Comparison of ENCODE assay signal across 13 cellular contexts in genomic region chr1:58585166-58585565, GRCh38. TPM values are rescaled to one million over a fixed set of nuclear protein-coding genes. Genes with fewer than 3 reads are reported as not detected.
DNase-seq lines count a peak whose midpoint lies in the region; ATAC-seq and TF ChIP-seq lines count a peak whose summit lies in the region.
"Had no signal": no experiment of that assay in that cellular context is flagged by ENCODE, and none has a peak within 500 bp of the region (broad histone marks: within the 10 kb centered on the region; RNA-seq: fewer than 3 reads in every experiment).

No MANE protein-coding gene starts in this region.

- peak; percentile 4 for ATAC-seq in upper lobe of right lung
- ATAC-seq in GM18858 (IDR thresholded peaks at IDR 0.05; ENCODE audit: unreplicated experiment) = no peak
- ATAC-seq: Panc1 had no signal

- CTCF ChIA-PET in PC-9 (lab: Charles Lee) = no interaction called here

- H4K20me1 ChIP-seq in PC-9 (ENCODE audit: insufficient read depth) = no peaks in the 10 kb centered on the region

- H3K4me1 Mint-ChIP-seq in neural crest cell = peaks cover 8% of the 10 kb centered on the region

- H3K27me3 Mint-ChIP-seq in neural crest cell (ENCODE audit: low read depth) = peaks cover 10% of the 10 kb centered on the region

- H3K27me3 ChIP-seq in PC-9 (ENCODE audit: insufficient read depth, low read depth) (no peaks in the 10 kb centered on the region), upper lobe of right lung (no peaks in the 10 kb centered on the region)

- no peaks in the 10 kb centered on the region for H3K36me3 Mint-ChIP-seq in neural crest cell (ENCODE audit: low read depth)
- H3K36me3 Mint-ChIP-seq: CD14-positive monocyte had no signal

- intact Hi-C loops in PC-9 (cut with micrococcal nuclease; ENCODE audit: unreplicated experiment) = loop anchor here (2.0 kb wide), 1 partner anchor 44 kb away; no protein-coding TSS in a partner anchor
- intact Hi-C loops in upper lobe of right lung (cut with DNase I) = no loop called here

- H3K9me3 Mint-ChIP-seq in neural crest cell = no peaks in the 10 kb centered on the region
- H3K9me3 Mint-ChIP-seq: activated CD4-positive, alpha-beta T cell treated with anti-CD3 and anti-CD28 coated beads, Interleukin-2, amount 10 ng/mL, durations not matched to agents 24 days and 14 days; CD14-positive monocyte had no signal

- H2AFZ ChIP-seq in PC-9 = no peak overlapping the region

- POLR2A ChIA-PET in PC-9 (lab: Charles Lee; ENCODE audit: unreplicated experiment) = no interaction called here

- peaks cover 36% of the 10 kb centered on the region for H3K4me1 ChIP-seq in PC-9 (replicated peaks; ENCODE audit: insufficient read depth)
- H3K4me1 ChIP-seq in upper lobe of right lung = peaks cover 33% of the 10 kb centered on the region

- peak overlapping the region; percentile 28 for H3K27ac Mint-ChIP-seq in neural crest cell (ENCODE audit: unreplicated experiment)
- H3K27ac Mint-ChIP-seq: activated CD4-positive, alpha-beta T cell treated with anti-CD3 and anti-CD28 coated beads, Interleukin-2, amount 10 ng/mL, durations not matched to agents 24 days and 14 days had no signal

- peak overlapping the region; percentile 78 for H3K4me2 ChIP-seq in PC-9

- H3K36me3 ChIP-seq in PC-9 (ENCODE audit: low read depth) (no peaks in the 10 kb centered on the region), upper lobe of right lung (no peaks in the 10 kb centered on the region)

- peaks cover 32% of the 10 kb centered on the region for H3F3A ChIP-seq in PC-9 (ENCODE audit: insufficient read depth, low read depth)

- no peak for TF ChIP-seq CTCF in PC-9 (conservative IDR thresholded peaks at IDR 0.05)
- no peak for TF ChIP-seq CTCF in coronary artery (IDR thresholded peaks at IDR 0.05)
- TF ChIP-seq CTCF in neural crest cell (conservative IDR thresholded peaks at IDR 0.05) = no peak
- no peak for TF ChIP-seq CTCF in upper lobe of right lung (IDR thresholded peaks at IDR 0.05)

- BruUV-seq in PC-9 (replicated peaks; lab: Mats Ljungman, UMichigan) = TSS peak; percentile 94

- peak overlapping the region; percentile 99 for H3K27ac ChIP-seq in PC-9
- H3K27ac ChIP-seq in coronary artery = peak overlapping the region; percentile 66 to 90
- peak overlapping the region; percentile 76 for H3K27ac ChIP-seq in upper lobe of right lung

- DNase-seq in PC-9 (no peak), coronary artery (ENCODE audit: low spot score) (no peak), neural crest cell (ENCODE audit: low read depth, low spot score) (no peak), upper lobe of right lung (no peak), NCI-H2196 (lab: John Stamatoyannopoulos, UW; ENCODE audit: unreplicated experiment) (no peak), T-helper 1 cell (no peak)
- DNase-seq: activated CD4-positive, alpha-beta T cell treated with anti-CD3 and anti-CD28 coated beads, Interleukin-2, amount 10 ng/mL, durations not matched to agents 24 days and 14 days; NCI-H1694; NCI-H526; small intestine had no signal

- peaks cover 14% of the 10 kb centered on the region for H3K79me2 ChIP-seq in PC-9 (ENCODE audit: low read depth)

- H3K9me2 ChIP-seq in PC-9 (ENCODE audit: insufficient read depth) = no peaks in the 10 kb centered on the region

- H3K9me3 ChIP-seq in PC-9 (ENCODE audit: insufficient read depth, low read depth) (no peaks in the 10 kb centered on the region), upper lobe of right lung (no peaks in the 10 kb centered on the region)

- H3K4me3 ChIP-seq in PC-9 (no peak overlapping the region), coronary artery (no peak overlapping the region), upper lobe of right lung (no peak overlapping the region)

- H3K4me3 Mint-ChIP-seq in neural crest cell = no peak overlapping the region

RNA-seq across cellular contexts. Expression of gene TACSTD2, which starts 8.1 kb away (rescaled TPM):
- total RNA-seq in PC-9 (2021) = 489 and 702 TPM in 2 replicates
- total RNA-seq in neural crest cell = not detected in 2 replicates
- 112 TPM for total RNA-seq in upper lobe of right lung
- total RNA-seq: activated CD4-positive, alpha-beta T cell treated with anti-CD3 and anti-CD28 coated beads, Interleukin-2, amount 10 ng/mL, durations not matched to agents 24 days and 14 days had no signal

RNA-seq across cellular contexts. Expression of gene OMA1, which starts 38.6 kb away (rescaled TPM):
- total RNA-seq in PC-9 (2021) = 27.9 and 29.0 TPM in 2 replicates
- total RNA-seq in neural crest cell = 8.1 and 14.8 TPM in 2 replicates
- total RNA-seq in upper lobe of right lung = 31.3 TPM

Comparison
In these comparisons a context has a peak if more than half of its experiments do, and no peak if none do; other contexts are left out.
1. RNA of gene TACSTD2, which starts 8.1 kb away (total RNA-seq): 489 to 702 TPM in PC-9 and 112 TPM in upper lobe of right lung (single experiment); not detected in neural crest cell; every median in the first group is over 100 times any median in the second.
2. Peak in every context shown above with its lines, with median percentiles within 50 percentile points of each other: H3K27ac ChIP-seq.